In genomic region chr19:17246681-17247425, GRCh38 we compare ENCODE assay signal across 6 cellular contexts. TPM values are rescaled to one million over a fixed set of nuclear protein-coding genes. Genes with fewer than 3 reads are reported as not detected.
DNase-seq lines count a peak whose midpoint lies in the region; ATAC-seq, FAIRE-seq and TF ChIP-seq lines count a peak whose summit lies in the region.

No MANE protein-coding gene starts in this region.

- CTCF ChIA-PET in K562 (lab: Yijun Ruan, JAX; ENCODE audit: low intra/inter-chr PET ratio), result no interaction called here

- no TSS peak for BruUV-seq in K562 (replicated peaks; lab: Mats Ljungman, UMichigan)

- no peak for TF ChIP-seq POLR2A in K562 (conservative IDR thresholded peaks at IDR 0.05)

- TF ChIP-seq EP300 in K562 (IDR thresholded peaks at IDR 0.05; ENCODE audit: low read length), result no peak

- H3K9me1 ChIP-seq in K562 (ENCODE audit: control insufficient read depth, insufficient read depth, low read length), result no peaks in the 10 kb centered on the region

- 11% methylated on average over 20 of the region's 21 CpGs for WGBS in K562 (ENCODE audit: insufficient coverage, low coverage, missing lambda C conversion rate)

- in situ Hi-C loops in K562 (cut with MboI), result no loop called here

- peaks cover 15% of the 10 kb centered on the region for H4K20me1 ChIP-seq in K562 (replicated peaks; ENCODE audit: control insufficient read depth, insufficient read depth, low read length)

- H3K4me2 ChIP-seq in K562 (ENCODE audit: insufficient read depth, low read length), result peak overlapping the region; percentile 81

- POLR2A ChIA-PET in K562 (lab: Yijun Ruan, JAX), result interaction anchor here (0.6 kb wide), 1 partner anchor 38 kb away, joined by 4 read pairs; no protein-coding TSS in a partner anchor
- POLR2A ChIA-PET in naive thymus-derived CD8-positive, alpha-beta T cell (lab: Charles Lee), result interaction anchor here (1.8 kb wide), 1 partner anchor 62 kb away, joined by 4 read pairs; no protein-coding TSS in a partner anchor

- peaks cover 45 to 82% of the 10 kb centered on the region in 2 experiments for H3K4me1 ChIP-seq in K562 (replicated peaks in 1 of 2; ENCODE audit: control insufficient read depth in 2 of 2, insufficient read depth in 2 of 2, low read length in 2 of 2)

- peak overlapping the region; percentile 76 to 87 for H3K9ac ChIP-seq in K562 (ENCODE audit: insufficient read depth in 1 of 2, low read depth in 2 of 2, low read length in 2 of 2)

- peaks cover 4 to 20% (median 8%) of the 10 kb centered on the region in 4 donors for H3K4me1 Mint-ChIP-seq in naive thymus-derived CD8-positive, alpha-beta T cell

- TF ChIP-seq CTCF in K562 (IDR thresholded peaks at IDR 0.05 in 2 of 3, conservative IDR thresholded peaks at IDR 0.05 in 1 of 3; ENCODE audit: insufficient read depth in 2 of 3, low read depth in 1 of 3, low read length in 3 of 3), result no peak

- DNase-seq in NCI-H1092 treated with DMSO at 0.1 percent for 48 hours (lab: John Stamatoyannopoulos, UW), result peak; percentile 64
- no peak for DNase-seq in NCI-H1092 (lab: John Stamatoyannopoulos, UW)
- peak in 1 of 4 experiments; percentile 47 for DNase-seq in K562 (ENCODE audit: extremely low read depth in 1 of 4, low spot score in 3 of 4)
- no peak for DNase-seq in naive thymus-derived CD8-positive, alpha-beta T cell
- no peak for DNase-seq in stimulated activated CD4-positive, alpha-beta T cell treated with anti-CD3 and anti-CD28 coated beads, Interleukin-1b, Interleukin-23, amount 100 ng/mL, for 48 hours
- no peak for DNase-seq in COLO829 (ENCODE audit: low spot score)

- peaks cover 34% of the 10 kb centered on the region for H3K79me2 ChIP-seq in K562 (ENCODE audit: control insufficient read depth, insufficient read depth, low read length)

- intact Hi-C loops in K562 (cut with micrococcal nuclease), result loop anchor here (5.0 kb wide), 1 partner anchor 40 kb away; no protein-coding TSS in a partner anchor

- H3K4me3 Mint-ChIP-seq in naive thymus-derived CD8-positive, alpha-beta T cell, result peak overlapping the region; percentile 53 to 93 (median 85)

- H3K9me3 ChIP-seq in K562 (replicated peaks; ENCODE audit: control insufficient read depth, insufficient read depth, low read depth, low read length), result no peaks in the 10 kb centered on the region

- peak overlapping the region; percentile 43 for H3K4me3 ChIP-seq in K562

- H3K27ac ChIP-seq in K562 (ENCODE audit: extremely low read depth, low read depth, low read length), result peak overlapping the region; percentile 96

- ATAC-seq in K562, result peak; percentile 10
- ATAC-seq in naive thymus-derived CD8-positive, alpha-beta T cell, result no peak

- no peaks in the 10 kb centered on the region for H3K27me3 ChIP-seq in K562 (ENCODE audit: control insufficient read depth in 2 of 2, insufficient read depth in 2 of 2, low read length in 2 of 2)

- peak overlapping the region; percentile 91 for H2AFZ ChIP-seq in K562 (ENCODE audit: low read depth, low read length)

- H3K36me3 Mint-ChIP-seq in naive thymus-derived CD8-positive, alpha-beta T cell, result no peaks in the 10 kb centered on the region

- FAIRE-seq in K562 (lab: Jason Lieb, UNC), result peak; percentile 82

- no peak for TF ChIP-seq RAD21 in K562 (CRISPR knock-in tag; conservative IDR thresholded peaks at IDR 0.05 in 1 of 2, IDR thresholded peaks at IDR 0.05 in 1 of 2)

- peaks cover 6% of the 10 kb centered on the region; the same call in 1 of the 3 replicates for H3K36me3 ChIP-seq in K562 (ENCODE audit: control insufficient read depth, insufficient read depth, low read length)

- H3K9me3 Mint-ChIP-seq in naive thymus-derived CD8-positive, alpha-beta T cell, result no peaks in the 10 kb centered on the region

- H3K27me3 Mint-ChIP-seq in naive thymus-derived CD8-positive, alpha-beta T cell, result peaks cover 0 to 4% (median 0%) of the 10 kb centered on the region in 5 donors

- H3K27ac Mint-ChIP-seq in naive thymus-derived CD8-positive, alpha-beta T cell, result peak overlapping the region in 4 of 10 donors; percentile 34 to 91 (median 46)

RNA-seq across cellular contexts. Expression of gene NR2F6, which starts 1.1 kb away (rescaled TPM):
- total RNA-seq in K562 (2011; cell fraction: chromatin; rRNA removed; ENCODE audit: low replicate concordance), result 10.8 and 27.6 TPM in 2 replicates
- 38.8 and 38.9 TPM in 2 replicates for total RNA-seq in K562 (2011; cell fraction: nucleolus; rRNA removed)
- 21.8 and 21.9 TPM in 2 replicates for total RNA-seq in K562 (2011; cell fraction: nucleoplasm; rRNA removed)
- total RNA-seq in K562 (2014; rRNA removed) (93.2 and 99.7 TPM in 2 replicates), K562 (2014; rRNA removed; fragmentation: Illumina TruSeq; extraction: Trizol) (9.8 and 12.6 TPM in 2 replicates), K562 (2015; rRNA removed; fragmentation: Illumina TruSeq; extraction: Trizol) (22.8 and 25.2 TPM in 2 replicates), K562 (2021) (95.9 and 97.5 TPM in 2 replicates)
- polyA plus RNA-seq in K562 (2011; rRNA removed) (18.8 and 23.9 TPM in 2 replicates), K562 (2014; fragmentation: Illumina TruSeq; extraction: Trizol) (11.4 and 15.7 TPM in 2 replicates), K562 (2014; fragmentation: Nextera tagmentation; extraction: Ambion mirVana) (1 to 10 TPM in 1 of 2 experiments, under 1 TPM in 1; 0.76 to 3.0 TPM), K562 (2014; rRNA removed) (64.2 and 69.6 TPM in 2 replicates)
- 30.9 and 123 TPM in 2 replicates for polyA plus RNA-seq in K562 (2011; cell fraction: cytosol; rRNA removed)
- 22.1 and 32.8 TPM in 2 replicates for polyA plus RNA-seq in K562 (2011; cell fraction: nucleus; rRNA removed)
- 39.5 and 51.7 TPM in 2 replicates for polyA plus RNA-seq in K562 (2012)
- polyA minus RNA-seq in K562 (2011; rRNA and poly(A)+ RNA removed), result 5.7 and 7.4 TPM in 2 replicates
- polyA minus RNA-seq in K562 (2011; cell fraction: cytosol; rRNA and poly(A)+ RNA removed), result 29.7 and 39.7 TPM in 2 replicates
- polyA minus RNA-seq in K562 (2011; cell fraction: nucleus; rRNA and poly(A)+ RNA removed), result 9.3 and 11.7 TPM in 2 replicates
- 1 to 10 TPM; 1.1 to 1.6 TPM for total RNA-seq in naive thymus-derived CD8-positive, alpha-beta T cell
- 1 to 10 TPM in 2 of 3 donors, under 1 TPM in 1; 0.93 to 1.5 (median 1.3) TPM for polyA plus RNA-seq in naive thymus-derived CD8-positive, alpha-beta T cell

RNA-seq across cellular contexts. Expression of gene USHBP1, which starts 17.7 kb away (rescaled TPM):
- 0.21 and 0.56 TPM in 2 replicates for total RNA-seq in K562 (2011; cell fraction: chromatin; rRNA removed; ENCODE audit: low replicate concordance)
- total RNA-seq in K562 (2011; cell fraction: nucleolus; rRNA removed), result 0.53 and 0.83 TPM in 2 replicates
- total RNA-seq in K562 (2011; cell fraction: nucleoplasm; rRNA removed), result 0.15 and 0.44 TPM in 2 replicates
- 0.04 and 0.05 TPM in 2 replicates for total RNA-seq in K562 (2014; rRNA removed)
- total RNA-seq in K562 (2014; rRNA removed; fragmentation: Illumina TruSeq; extraction: Trizol), result not detected in 2 replicates
- total RNA-seq in K562 (2015; rRNA removed; fragmentation: Illumina TruSeq; extraction: Trizol), result not detected in 2 replicates
- 0.16 TPM in 1 of 2 replicates, not detected in the other for total RNA-seq in K562 (2021)
- 0.03 TPM in 2 replicates for polyA plus RNA-seq in K562 (2011; rRNA removed)
- 0.03 and 0.07 TPM in 2 replicates for polyA plus RNA-seq in K562 (2011; cell fraction: cytosol; rRNA removed)
- polyA plus RNA-seq in K562 (2011; cell fraction: nucleus; rRNA removed), result 0.24 and 0.32 TPM in 2 replicates
- polyA plus RNA-seq in K562 (2012), result 0.07 and 0.19 TPM in 2 replicates
- 0.10 TPM in 1 of 2 replicates, not detected in the other for polyA plus RNA-seq in K562 (2014; fragmentation: Illumina TruSeq; extraction: Trizol)
- polyA plus RNA-seq in K562 (2014; fragmentation: Nextera tagmentation; extraction: Ambion mirVana), result not detected
- polyA plus RNA-seq in K562 (2014; rRNA removed), result 0.05 and 0.11 TPM in 2 replicates
- not detected in 2 replicates for polyA minus RNA-seq in K562 (2011; rRNA and poly(A)+ RNA removed)
- not detected in 2 replicates for polyA minus RNA-seq in K562 (2011; cell fraction: cytosol; rRNA and poly(A)+ RNA removed)
- polyA minus RNA-seq in K562 (2011; cell fraction: nucleus; rRNA and poly(A)+ RNA removed), result not detected in 2 replicates
- not detected for total RNA-seq in naive thymus-derived CD8-positive, alpha-beta T cell
- polyA plus RNA-seq in naive thymus-derived CD8-positive, alpha-beta T cell, result not detected

RNA-seq across cellular contexts. Expression of gene BABAM1, which starts 20.4 kb away (rescaled TPM):
- 60.5 and 172 TPM in 2 replicates for total RNA-seq in K562 (2011; cell fraction: chromatin; rRNA removed; ENCODE audit: low replicate concordance)
- 114 and 138 TPM in 2 replicates for total RNA-seq in K562 (2011; cell fraction: nucleolus; rRNA removed)
- 106 and 109 TPM in 2 replicates for total RNA-seq in K562 (2011; cell fraction: nucleoplasm; rRNA removed)
- total RNA-seq in K562 (2014; rRNA removed) (118 and 150 TPM in 2 replicates), K562 (2014; rRNA removed; fragmentation: Illumina TruSeq; extraction: Trizol) (83.8 and 100 TPM in 2 replicates), K562 (2015; rRNA removed; fragmentation: Illumina TruSeq; extraction: Trizol) (92.7 and 92.9 TPM in 2 replicates), K562 (2021) (115 and 116 TPM in 2 replicates)
- polyA plus RNA-seq in K562 (2011; rRNA removed) (131 and 139 TPM in 2 replicates), K562 (2014; fragmentation: Illumina TruSeq; extraction: Trizol) (113 and 124 TPM in 2 replicates), K562 (2014; fragmentation: Nextera tagmentation; extraction: Ambion mirVana) (10 to 100 TPM; 14.7 to 21.5 TPM), K562 (2014; rRNA removed) (160 and 193 TPM in 2 replicates)
- 143 and 168 TPM in 2 replicates for polyA plus RNA-seq in K562 (2011; cell fraction: cytosol; rRNA removed)
- polyA plus RNA-seq in K562 (2011; cell fraction: nucleus; rRNA removed), result 198 and 210 TPM in 2 replicates
- polyA plus RNA-seq in K562 (2012), result 90.9 and 91.9 TPM in 2 replicates
- 35.7 and 38.4 TPM in 2 replicates for polyA minus RNA-seq in K562 (2011; rRNA and poly(A)+ RNA removed)
- 28.1 and 30.4 TPM in 2 replicates for polyA minus RNA-seq in K562 (2011; cell fraction: cytosol; rRNA and poly(A)+ RNA removed)
- 18.4 and 26.7 TPM in 2 replicates for polyA minus RNA-seq in K562 (2011; cell fraction: nucleus; rRNA and poly(A)+ RNA removed)
- total RNA-seq in naive thymus-derived CD8-positive, alpha-beta T cell, result 100 to 1,000 TPM; 104 to 105 TPM
- polyA plus RNA-seq in naive thymus-derived CD8-positive, alpha-beta T cell, result 100 to 1,000 TPM; 102 to 106 (median 106) TPM

RNA-seq across cellular contexts. Expression of gene OCEL1, which starts 20.8 kb away (rescaled TPM):
- total RNA-seq in K562 (2011; cell fraction: chromatin; rRNA removed; ENCODE audit: low replicate concordance), result 6.5 and 21.1 TPM in 2 replicates
- 15.1 and 16.3 TPM in 2 replicates for total RNA-seq in K562 (2011; cell fraction: nucleolus; rRNA removed)
- 12.4 and 15.1 TPM in 2 replicates for total RNA-seq in K562 (2011; cell fraction: nucleoplasm; rRNA removed)
- total RNA-seq in K562 (2014; rRNA removed) (12.4 and 17.6 TPM in 2 replicates), K562 (2014; rRNA removed; fragmentation: Illumina TruSeq; extraction: Trizol) (11.6 and 14.7 TPM in 2 replicates), K562 (2015; rRNA removed; fragmentation: Illumina TruSeq; extraction: Trizol) (9.3 and 11.2 TPM in 2 replicates), K562 (2021) (38.0 and 38.6 TPM in 2 replicates)
- polyA plus RNA-seq in K562 (2011; rRNA removed) (10.2 TPM in 2 replicates), K562 (2014; fragmentation: Illumina TruSeq; extraction: Trizol) (18.8 and 27.0 TPM in 2 replicates), K562 (2014; fragmentation: Nextera tagmentation; extraction: Ambion mirVana) (10 to 100 TPM in 1 of 2 experiments, 1 to 10 TPM in 1; 8.0 to 10.7 TPM), K562 (2014; rRNA removed) (16.3 and 18.6 TPM in 2 replicates)
- polyA plus RNA-seq in K562 (2011; cell fraction: cytosol; rRNA removed), result 13.3 and 25.0 TPM in 2 replicates
- 15.4 and 17.4 TPM in 2 replicates for polyA plus RNA-seq in K562 (2011; cell fraction: nucleus; rRNA removed)
- 24.9 and 39.7 TPM in 2 replicates for polyA plus RNA-seq in K562 (2012)
- polyA minus RNA-seq in K562 (2011; rRNA and poly(A)+ RNA removed), result 3.5 and 5.2 TPM in 2 replicates
- 10.7 and 13.4 TPM in 2 replicates for polyA minus RNA-seq in K562 (2011; cell fraction: cytosol; rRNA and poly(A)+ RNA removed)
- 4.0 and 4.9 TPM in 2 replicates for polyA minus RNA-seq in K562 (2011; cell fraction: nucleus; rRNA and poly(A)+ RNA removed)
- 10 to 100 TPM; 38.9 to 42.3 TPM for total RNA-seq in naive thymus-derived CD8-positive, alpha-beta T cell
- 10 to 100 TPM; 21.9 to 52.4 (median 40.1) TPM for polyA plus RNA-seq in naive thymus-derived CD8-positive, alpha-beta T cell

RNA-seq across cellular contexts. Expression of gene USE1, which starts 31.7 kb away (rescaled TPM):
- total RNA-seq in K562 (2011; cell fraction: chromatin; rRNA removed; ENCODE audit: low replicate concordance), result 15.6 and 34.4 TPM in 2 replicates
- total RNA-seq in K562 (2011; cell fraction: nucleolus; rRNA removed), result 24.5 and 31.5 TPM in 2 replicates
- total RNA-seq in K562 (2011; cell fraction: nucleoplasm; rRNA removed), result 20.2 and 24.3 TPM in 2 replicates
- 38.8 and 40.7 TPM in 2 replicates for total RNA-seq in K562 (2014; rRNA removed)
- total RNA-seq in K562 (2014; rRNA removed; fragmentation: Illumina TruSeq; extraction: Trizol), result 15.2 and 17.3 TPM in 2 replicates
- 23.9 TPM in 2 replicates for total RNA-seq in K562 (2015; rRNA removed; fragmentation: Illumina TruSeq; extraction: Trizol)
- 34.0 and 34.9 TPM in 2 replicates for total RNA-seq in K562 (2021)
- 19.1 and 21.1 TPM in 2 replicates for polyA plus RNA-seq in K562 (2011; rRNA removed)
- 25.0 and 38.2 TPM in 2 replicates for polyA plus RNA-seq in K562 (2011; cell fraction: cytosol; rRNA removed)
- polyA plus RNA-seq in K562 (2011; cell fraction: nucleus; rRNA removed), result 16.7 and 20.6 TPM in 2 replicates
- 35.2 and 46.0 TPM in 2 replicates for polyA plus RNA-seq in K562 (2012)
- 27.3 and 32.8 TPM in 2 replicates for polyA plus RNA-seq in K562 (2014; fragmentation: Illumina TruSeq; extraction: Trizol)
- 10 to 100 TPM; 39.3 to 46.7 TPM for polyA plus RNA-seq in K562 (2014; fragmentation: Nextera tagmentation; extraction: Ambion mirVana)
- polyA plus RNA-seq in K562 (2014; rRNA removed), result 50.6 and 52.4 TPM in 2 replicates
- polyA minus RNA-seq in K562 (2011; rRNA and poly(A)+ RNA removed), result 11.2 and 20.2 TPM in 2 replicates
- 12.1 and 12.7 TPM in 2 replicates for polyA minus RNA-seq in K562 (2011; cell fraction: cytosol; rRNA and poly(A)+ RNA removed)
- 6.6 and 9.3 TPM in 2 replicates for polyA minus RNA-seq in K562 (2011; cell fraction: nucleus; rRNA and poly(A)+ RNA removed)
- total RNA-seq in naive thymus-derived CD8-positive, alpha-beta T cell, result 10 to 100 TPM; 49.7 to 56.7 TPM
- 10 to 100 TPM; 50.4 to 69.0 (median 57.0) TPM for polyA plus RNA-seq in naive thymus-derived CD8-positive, alpha-beta T cell

Comparison
In these comparisons a context has a peak if more than half of its experiments do, and no peak if none do; other contexts are left out.
1. RNA of gene NR2F6, which starts 1.1 kb away (total RNA-seq): 9.8 to 99.7 TPM in K562; 1.1 to 1.6 TPM in naive thymus-derived CD8-positive, alpha-beta T cell; every median in the first group is over 4 times any median in the second.